Comparison of ENCODE assay signal across 33 cellular contexts in the genomic region with DNA sequence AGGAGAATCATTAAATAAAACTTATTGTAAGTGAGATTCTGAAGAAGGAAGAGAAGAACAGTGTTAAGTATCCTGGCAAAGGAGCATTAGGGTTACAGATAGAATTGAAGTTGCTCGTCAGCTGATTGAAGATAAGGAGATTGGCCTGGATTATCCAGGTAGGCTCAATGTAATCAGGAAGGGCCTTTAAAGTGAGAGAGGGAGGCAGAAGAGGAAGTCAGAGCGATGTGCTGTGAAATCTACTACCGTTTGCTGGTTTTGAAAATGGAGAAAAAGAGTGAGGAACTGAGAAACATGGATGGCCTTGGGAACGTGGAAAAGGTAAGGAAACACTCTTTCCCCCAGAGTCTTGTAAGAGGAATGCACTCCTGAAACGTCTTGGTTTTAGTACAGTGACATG.
"Had no signal": no experiment of that assay in that cellular context is flagged by ENCODE, and none has a peak within 500 bp of the region (broad histone marks: within the 10 kb centered on the region; RNA-seq: fewer than 3 reads in every experiment).

No MANE protein-coding gene starts in this region.

- H3K9me3 ChIP-seq: ascending aorta, Peyer's patch, SJSA1 had no signal

- H3K4me3 ChIP-seq: ascending aorta, cardiac muscle cell, Peyer's patch, SJSA1 had no signal

- H3K27me3 ChIP-seq: ascending aorta, cardiac muscle cell, Peyer's patch, SJSA1 had no signal

- DNase-seq: activated CD4-positive, alpha-beta T cell treated with anti-CD3 and anti-CD28 coated beads, Interleukin-2, amount 10 ng/mL, durations not matched to agents 24 days and 14 days; activated CD4-positive, alpha-beta T cell treated with anti-CD3 and anti-CD28 coated beads, Interleukin-2, amount 50 U/mL, for 4 hours; activated CD8-positive, alpha-beta T cell treated with anti-CD3 and anti-CD28 coated beads for 36 hours; activated gamma-delta T cell; activated naive CD4-positive, alpha-beta T cell treated with Interleukin-2 at 50 U/mL for 16 hours; activated naive CD8-positive, alpha-beta T cell treated with anti-CD3 and anti-CD28 coated beads, Interleukin-2, amount 10 ng/mL, durations not matched to agents 7 days and 5 days; activated T-cell treated with anti-CD3 and anti-CD28 coated beads, Interleukin-2, amount 50 U/mL, for 24 hours; amygdala; Karpas-422; NCI-H1105; NCI-H1417 treated with DMSO at 0.1 percent for 48 hours; NCI-H187 treated with DMSO at 0.1 percent for 48 hours; NCI-H2081; NCI-H2171 treated with DMSO at 0.1 percent for 48 hours; NCI-H2227 treated with DMSO at 0.1 percent for 48 hours; NCI-H446; NCI-H510A treated with DMSO at 0.1 percent for 48 hours; NCI-H526 treated with DMSO at 0.1 percent for 48 hours; NCI-H774; PC-3; Peyer's patch; RPMI8226; SHP77 treated with DMSO at 0.1 percent for 48 hours; T-cell; T-helper 2 cell; T-helper 9 cell had no signal

- H3K27me3 Mint-ChIP-seq: central memory CD8-positive, alpha-beta T cell had no signal

- H3K36me3 Mint-ChIP-seq: activated naive CD4-positive, alpha-beta T cell treated with anti-CD3 and anti-CD28 coated beads, Interleukin-2, amount 50 U/mL, for 24 hours; activated naive CD8-positive, alpha-beta T cell treated with anti-CD3 and anti-CD28 coated beads, Interleukin-2, amount 10 ng/mL, durations not matched to agents 7 days and 5 days; T-cell had no signal

- H3K36me3 ChIP-seq: ascending aorta, cardiac muscle cell, Peyer's patch, SJSA1 had no signal

- H3K27ac ChIP-seq: ascending aorta, cardiac muscle cell, Peyer's patch, SJSA1 had no signal

- H3K4me1 ChIP-seq: Peyer's patch, SJSA1 had no signal

- H3K9me3 Mint-ChIP-seq: activated CD4-positive, alpha-beta T cell treated with anti-CD3 and anti-CD28 coated beads, Interleukin-2, amount 10 ng/mL, durations not matched to agents 24 days and 14 days; activated CD8-positive, alpha-beta T cell treated with anti-CD3 and anti-CD28 coated beads for 36 hours; activated naive CD4-positive, alpha-beta T cell treated with anti-CD3 and anti-CD28 coated beads, Interleukin-2, amount 50 U/mL, for 24 hours; activated naive CD8-positive, alpha-beta T cell treated with anti-CD3 and anti-CD28 coated beads, Interleukin-2, amount 10 ng/mL, durations not matched to agents 7 days and 5 days; activated T-helper 2 cell treated with anti-CD3 and anti-CD28 coated beads, Interferon-gamma antibody, Interleukin-2, Interleukin-4, amounts not matched to agents 10 μg/mL and 5 μg/mL and 100 μg/mL, durations not matched to agents 14 hours and 24 hours and 36 hours; central memory CD8-positive, alpha-beta T cell had no signal

- H3K27ac Mint-ChIP-seq: activated CD4-positive, alpha-beta T cell treated with anti-CD3 and anti-CD28 coated beads, Interleukin-2, amount 10 ng/mL, durations not matched to agents 24 days and 14 days; activated CD8-positive, alpha-beta T cell treated with anti-CD3 and anti-CD28 coated beads for 36 hours; activated naive CD4-positive, alpha-beta T cell treated with anti-CD3 and anti-CD28 coated beads, Interleukin-2, amount 50 U/mL, for 24 hours; activated naive CD8-positive, alpha-beta T cell treated with anti-CD3 and anti-CD28 coated beads, Interleukin-2, amount 10 ng/mL, durations not matched to agents 7 days and 5 days; activated T-cell treated with anti-CD3 and anti-CD28 coated beads, Interleukin-2, amount 50 U/mL, for 24 hours; activated T-helper 2 cell treated with anti-CD3 and anti-CD28 coated beads, Interferon-gamma antibody, Interleukin-2, Interleukin-4, amounts not matched to agents 10 μg/mL and 5 μg/mL and 100 μg/mL, durations not matched to agents 14 hours and 24 hours and 36 hours; T-cell had no signal

- H3K4me1 Mint-ChIP-seq: activated CD4-positive, alpha-beta T cell treated with anti-CD3 and anti-CD28 coated beads, Interleukin-2, amount 10 ng/mL, durations not matched to agents 24 days and 14 days; activated naive CD8-positive, alpha-beta T cell treated with anti-CD3 and anti-CD28 coated beads, Interleukin-2, amount 10 ng/mL, durations not matched to agents 7 days and 5 days; central memory CD8-positive, alpha-beta T cell; T-cell had no signal

- H3K4me3 Mint-ChIP-seq: activated CD4-positive, alpha-beta T cell treated with anti-CD3 and anti-CD28 coated beads, Interleukin-2, amount 10 ng/mL, durations not matched to agents 24 days and 14 days; activated CD8-positive, alpha-beta T cell treated with anti-CD3 and anti-CD28 coated beads for 36 hours; activated naive CD4-positive, alpha-beta T cell treated with anti-CD3 and anti-CD28 coated beads, Interleukin-2, amount 50 U/mL, for 24 hours; activated naive CD8-positive, alpha-beta T cell treated with anti-CD3 and anti-CD28 coated beads, Interleukin-2, amount 10 ng/mL, durations not matched to agents 7 days and 5 days; activated T-cell treated with anti-CD3 and anti-CD28 coated beads, Interleukin-2, amount 50 U/mL, for 24 hours; central memory CD8-positive, alpha-beta T cell; T-cell had no signal

- ATAC-seq: activated CD8-positive, alpha-beta T cell treated with anti-CD3 and anti-CD28 coated beads for 36 hours; PC-3; SK-N-SH treated with all-trans-retinoic acid at 6 μM for 48 hours; T-cell had no signal
